ENCODE assay signal across 17 cellular contexts in the genomic region with DNA sequence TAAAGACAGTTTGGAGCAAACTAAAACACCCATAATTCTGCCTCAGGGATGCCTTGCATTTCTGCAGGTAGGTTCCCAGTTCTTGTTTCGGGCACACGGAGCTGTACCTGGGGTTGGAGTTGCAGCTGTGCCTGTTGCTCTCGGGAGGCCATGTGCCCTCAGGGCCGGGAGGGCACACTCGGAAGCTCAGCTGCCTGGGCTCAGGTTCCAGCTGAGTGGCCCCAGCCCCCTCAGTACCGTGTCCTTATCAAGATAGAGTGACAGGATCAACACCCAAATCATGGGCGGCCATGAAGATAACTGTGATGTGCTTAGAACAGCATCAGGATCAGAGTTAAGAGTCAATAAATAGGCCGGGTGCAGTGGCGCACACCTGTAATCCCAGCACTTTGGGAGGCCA.
DNase-seq lines count a peak whose midpoint lies in the region; ATAC-seq and TF ChIP-seq lines count a peak whose summit lies in the region.
"Had no signal": no experiment of that assay in that cellular context is flagged by ENCODE, and none has a peak within 500 bp of the region (broad histone marks: within the 10 kb centered on the region; RNA-seq: fewer than 3 reads in every experiment).

No MANE protein-coding gene starts in this region.

- TF ChIP-seq CTCF in lower lobe of right lung (IDR thresholded peaks at IDR 0.05) (no peak), sigmoid colon (IDR thresholded peaks at IDR 0.05) (no peak), thyroid gland (IDR thresholded peaks at IDR 0.05) (no peak)

- CTCF ChIA-PET in CD4-positive, alpha-beta memory T cell (lab: Charles Lee; ENCODE audit: partially characterized antibody) = interaction anchor here (9.0 kb wide), 1 partner anchor 10 kb away, joined by 131 read pairs; no protein-coding TSS in a partner anchor

- POLR2A ChIA-PET in CD4-positive, alpha-beta memory T cell (lab: Charles Lee; ENCODE audit: partially characterized antibody) = no interaction called here

- peaks cover 15% of the 10 kb centered on the region for H3K36me3 Mint-ChIP-seq in activated T-cell treated with anti-CD3 and anti-CD28 coated beads, Interleukin-2, amount 50 U/mL, for 24 hours (ENCODE audit: low read depth)
- peaks cover 4 to 13% of the 10 kb centered on the region in 2 donors for H3K36me3 Mint-ChIP-seq in CD4-positive, alpha-beta memory T cell

- no peaks in the 10 kb centered on the region for H3K9me3 Mint-ChIP-seq in activated T-cell treated with anti-CD3 and anti-CD28 coated beads, Interleukin-2, amount 50 U/mL, for 24 hours
- no peaks in the 10 kb centered on the region for H3K9me3 Mint-ChIP-seq in CD4-positive, alpha-beta memory T cell
- H3K9me3 Mint-ChIP-seq: IgD-negative memory B cell had no signal

- no peak for TF ChIP-seq EP300 in sigmoid colon (IDR thresholded peaks at IDR 0.05)

- no peaks in the 10 kb centered on the region for H3K27me3 Mint-ChIP-seq in activated T-cell treated with anti-CD3 and anti-CD28 coated beads, Interleukin-2, amount 50 U/mL, for 24 hours
- no peaks in the 10 kb centered on the region for H3K27me3 Mint-ChIP-seq in CD4-positive, alpha-beta memory T cell
- H3K27me3 Mint-ChIP-seq: IgD-negative memory B cell had no signal

- intact Hi-C loops in CD4-positive, alpha-beta memory T cell (cut with micrococcal nuclease) = loop anchor here (5.0 kb wide), 3 partner anchors 718 to 1142 kb away; a partner anchor contains a TSS
- intact Hi-C loops in lower lobe of right lung (cut with DNase I) = no loop called here
- intact Hi-C loops in sigmoid colon (cut with DNase I) = no loop called here
- intact Hi-C loops in thyroid gland (cut with DNase I) = no loop called here

- H3K4me1 ChIP-seq in CD4-positive, alpha-beta memory T cell (ENCODE audit: insufficient read depth, low read length) = peaks cover 46% of the 10 kb centered on the region
- H3K4me1 ChIP-seq in lower lobe of right lung (peaks cover 20% of the 10 kb centered on the region), sigmoid colon (peaks cover 0 to 2% (median 0%) of the 10 kb centered on the region in 4 donors), thyroid gland (peaks cover 3 to 8% of the 10 kb centered on the region in 2 donors)

- H3K9me3 ChIP-seq in CD4-positive, alpha-beta memory T cell (ENCODE audit: control insufficient read depth in 1 of 2, low read length in 2 of 2) = no peaks in the 10 kb centered on the region
- no peaks in the 10 kb centered on the region for H3K9me3 ChIP-seq in lower lobe of right lung
- no peaks in the 10 kb centered on the region for H3K9me3 ChIP-seq in sigmoid colon
- no peaks in the 10 kb centered on the region for H3K9me3 ChIP-seq in thyroid gland

- H3K4me3 Mint-ChIP-seq in activated T-cell treated with anti-CD3 and anti-CD28 coated beads, Interleukin-2, amount 50 U/mL, for 24 hours = no peak overlapping the region
- no peak overlapping the region for H3K4me3 Mint-ChIP-seq in CD4-positive, alpha-beta memory T cell
- H3K4me3 Mint-ChIP-seq: IgD-negative memory B cell had no signal

- 93 to 97% methylated on average over 9 of the region's 9 CpGs for WGBS in sigmoid colon, 2 donors
- WGBS in thyroid gland, 2 donors = 92 to 94% methylated on average over 9 of the region's 9 CpGs

- no peaks in the 10 kb centered on the region for H3K36me3 ChIP-seq in CD4-positive, alpha-beta memory T cell (ENCODE audit: insufficient read depth, low read length)
- H3K36me3 ChIP-seq in lower lobe of right lung (peaks cover 19% of the 10 kb centered on the region), sigmoid colon (peaks cover 0 to 28% (median 4%) of the 10 kb centered on the region in 4 donors), thyroid gland (peaks cover 0 to 1% of the 10 kb centered on the region in 2 donors)

- ATAC-seq in lower lobe of right lung = no peak
- ATAC-seq: HCT116, Panc1 had no signal

- H3K27me3 ChIP-seq in CD4-positive, alpha-beta memory T cell (ENCODE audit: insufficient read depth, low read length) = no peaks in the 10 kb centered on the region
- no peaks in the 10 kb centered on the region for H3K27me3 ChIP-seq in lower lobe of right lung (ENCODE audit: low read depth)
- no peaks in the 10 kb centered on the region for H3K27me3 ChIP-seq in sigmoid colon
- H3K27me3 ChIP-seq in thyroid gland = no peaks in the 10 kb centered on the region

- H3K27ac ChIP-seq in CD4-positive, alpha-beta memory T cell (ENCODE audit: low read depth, low read length) = no peak overlapping the region
- no peak overlapping the region for H3K27ac ChIP-seq in lower lobe of right lung
- no peak overlapping the region for H3K27ac ChIP-seq in sigmoid colon
- H3K27ac ChIP-seq in thyroid gland = no peak overlapping the region

- TF ChIP-seq POLR2A in sigmoid colon (IDR thresholded peaks at IDR 0.05) (no peak), thyroid gland (IDR thresholded peaks at IDR 0.05) (no peak)

- peak; percentile 12 for DNase-seq in activated T-cell treated with anti-CD3 and anti-CD28 coated beads, Interleukin-2, amount 50 U/mL, for 24 hours
- DNase-seq in activated T-cell treated with anti-CD3 and anti-CD28 coated beads, Interleukin-2, amount 50 U/mL, for 48 hours = no peak
- no peak for DNase-seq in CD4-positive, alpha-beta memory T cell
- DNase-seq in lower lobe of right lung (peak; percentile 15), sigmoid colon (peak; percentile 35), thyroid gland (no peak), glomerular visceral epithelial cell (ENCODE audit: extremely low spot score) (no peak)
- DNase-seq in effector CD4-positive, alpha-beta T cell = no peak
- DNase-seq: DMS79, NCI-H1105, NCI-H2171, NCI-H345, NCI-H524 treated with DMSO at 0.1 percent for 48 hours, NCI-H82 had no signal

- peaks cover 54% of the 10 kb centered on the region for H3K4me1 Mint-ChIP-seq in activated T-cell treated with anti-CD3 and anti-CD28 coated beads, Interleukin-2, amount 50 U/mL, for 24 hours (ENCODE audit: low read depth)
- peaks cover 33 to 57% (median 45%) of the 10 kb centered on the region in 4 donors for H3K4me1 Mint-ChIP-seq in CD4-positive, alpha-beta memory T cell

- H3K27ac Mint-ChIP-seq in activated T-cell treated with anti-CD3 and anti-CD28 coated beads, Interleukin-2, amount 50 U/mL, for 24 hours = no peak overlapping the region
- peak overlapping the region in 4 of 7 donors; percentile 13 to 51 (median 27) for H3K27ac Mint-ChIP-seq in CD4-positive, alpha-beta memory T cell

- no peak overlapping the region for H3K4me3 ChIP-seq in CD4-positive, alpha-beta memory T cell (ENCODE audit: low read length in 2 of 2)
- H3K4me3 ChIP-seq in lower lobe of right lung = no peak overlapping the region
- no peak overlapping the region for H3K4me3 ChIP-seq in sigmoid colon
- no peak overlapping the region for H3K4me3 ChIP-seq in thyroid gland (replicated peaks in 1 of 3)

Comparison
In these comparisons a context has a peak if more than half of its experiments do, and no peak if none do; other contexts are left out.
1. DNase-seq: peak in activated T-cell treated with anti-CD3 and anti-CD28 coated beads, Interleukin-2, amount 50 U/mL, for 24 hours (single experiment), lower lobe of right lung (single experiment) and sigmoid colon (single experiment); none in activated T-cell treated with anti-CD3 and anti-CD28 coated beads, Interleukin-2, amount 50 U/mL, for 48 hours (0 of 2), CD4-positive, alpha-beta memory T cell (0 of 5), thyroid gland (0 of 2), effector CD4-positive, alpha-beta T cell (single experiment) and glomerular visceral epithelial cell (single experiment).